28 cellular contexts compared by ENCODE assay signal in the genomic region with DNA sequence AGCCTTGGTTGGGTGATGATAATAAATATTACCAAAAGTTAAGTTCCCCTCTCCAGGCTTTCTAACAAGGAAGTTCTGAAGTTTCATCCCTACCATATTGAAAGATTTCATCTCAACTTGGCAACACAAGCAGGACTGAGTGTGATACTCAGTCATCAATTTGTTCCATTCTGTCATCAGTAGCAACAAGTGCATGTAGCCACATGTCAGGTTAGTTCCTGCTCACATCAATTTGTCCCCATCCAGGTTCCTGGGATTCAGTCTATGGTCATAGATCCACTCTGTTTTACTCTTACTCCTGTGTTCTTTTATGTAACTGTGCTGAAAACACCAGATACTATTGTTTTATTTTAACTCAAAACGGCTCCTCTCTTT. TPM values are rescaled to one million over a fixed set of nuclear protein-coding genes. Genes with fewer than 3 reads are reported as not detected.
"Had no signal": no experiment of that assay in that cellular context is flagged by ENCODE, and none has a peak within 500 bp of the region (broad histone marks: within the 10 kb centered on the region; RNA-seq: fewer than 3 reads in every experiment).

No MANE protein-coding gene starts in this region.

- H3K36me3 ChIP-seq: gastroesophageal sphincter had no signal

- H3K4me1 Mint-ChIP-seq: activated naive CD4-positive, alpha-beta T cell treated with anti-CD3 and anti-CD28 coated beads, Interleukin-2, amount 10 ng/mL, durations not matched to agents 7 days and 5 days; central memory CD8-positive, alpha-beta T cell; memory B cell; stimulated activated naive B cell treated with anti-CD40 and anti-IgM and Interleukin-4, amounts not matched to agents 10 μg/mL and 1 μg/mL and 100 μg/mL, for 72 hours had no signal

- H3K79me2 ChIP-seq: parathyroid adenoma had no signal

- H2AFZ ChIP-seq: parathyroid adenoma had no signal

- H3K4me3 Mint-ChIP-seq: activated CD4-positive, alpha-beta memory T cell treated with anti-CD3 and anti-CD28 coated beads for 36 hours; activated naive CD4-positive, alpha-beta T cell treated with anti-CD3 and anti-CD28 coated beads, Interleukin-2, amount 10 ng/mL, durations not matched to agents 7 days and 5 days; central memory CD8-positive, alpha-beta T cell; memory B cell; nephron progenitor cell; stimulated activated naive B cell treated with anti-CD40 and anti-IgM and Interleukin-4, amounts not matched to agents 10 μg/mL and 1 μg/mL and 100 μg/mL, for 72 hours had no signal

- H3K9ac ChIP-seq: parathyroid adenoma had no signal

- H3K4me3 ChIP-seq: body of pancreas, esophagus muscularis mucosa, gastroesophageal sphincter, testis had no signal

- H3K4me1 ChIP-seq: parathyroid adenoma, testis had no signal

- H3K27ac ChIP-seq: body of pancreas, esophagus muscularis mucosa, gastroesophageal sphincter, parathyroid adenoma, testis had no signal

- H3K36me3 Mint-ChIP-seq: activated CD4-positive, alpha-beta memory T cell treated with anti-CD3 and anti-CD28 coated beads for 36 hours; activated naive CD4-positive, alpha-beta T cell treated with anti-CD3 and anti-CD28 coated beads, Interleukin-2, amount 10 ng/mL, durations not matched to agents 7 days and 5 days; memory B cell; stimulated activated naive B cell treated with anti-CD40 and anti-IgM and Interleukin-4, amounts not matched to agents 10 μg/mL and 1 μg/mL and 100 μg/mL, for 72 hours had no signal

- FAIRE-seq: colon, endothelial cell of umbilical vein, islet of Langerhans, small intestine had no signal

- H3K9me3 Mint-ChIP-seq: activated CD4-positive, alpha-beta memory T cell treated with anti-CD3 and anti-CD28 coated beads for 36 hours; activated naive CD4-positive, alpha-beta T cell treated with anti-CD3 and anti-CD28 coated beads, Interleukin-2, amount 10 ng/mL, durations not matched to agents 7 days and 5 days; central memory CD8-positive, alpha-beta T cell; memory B cell; nephron progenitor cell; stimulated activated naive B cell treated with anti-CD40 and anti-IgM and Interleukin-4, amounts not matched to agents 10 μg/mL and 1 μg/mL and 100 μg/mL, for 72 hours had no signal

- H3K27ac Mint-ChIP-seq: activated CD4-positive, alpha-beta memory T cell treated with anti-CD3 and anti-CD28 coated beads for 36 hours; activated naive CD4-positive, alpha-beta T cell treated with anti-CD3 and anti-CD28 coated beads, Interleukin-2, amount 10 ng/mL, durations not matched to agents 7 days and 5 days; memory B cell; nephron progenitor cell; stimulated activated naive B cell treated with anti-CD40 and anti-IgM and Interleukin-4, amounts not matched to agents 10 μg/mL and 1 μg/mL and 100 μg/mL, for 72 hours had no signal

- H3K9me3 ChIP-seq: body of pancreas, esophagus muscularis mucosa, gastroesophageal sphincter, testis had no signal

- DNase-seq: activated CD4-positive, alpha-beta memory T cell treated with anti-CD3 and anti-CD28 coated beads for 36 hours; activated CD4-positive, alpha-beta T cell treated with anti-CD3 and anti-CD28 coated beads for 48 hours; activated effector memory CD4-positive, alpha-beta T cell treated with anti-CD3 and anti-CD28 coated beads, Interleukin-2, amount 50 U/mL, for 16 hours; activated naive CD4-positive, alpha-beta T cell treated with anti-CD3 and anti-CD28 coated beads, Interleukin-2, amount 10 ng/mL, durations not matched to agents 7 days and 5 days; body of pancreas; effector memory CD4-positive, alpha-beta T cell; head of caudate nucleus; hypothalamus; nephron progenitor cell; right cardiac atrium; small intestine; stimulated activated CD4-positive, alpha-beta T cell treated with anti-CD3 and anti-CD28 coated beads, Interleukin-2, amount 100 ng/mL, for 48 hours; stimulated activated CD8-positive, alpha-beta memory T cell treated with anti-CD3 and anti-CD28 coated beads, Interleukin-4, amount 100 ng/mL, for 48 hours; stimulated activated naive B cell treated with anti-CD40 and anti-IgM and Interleukin-4, amounts not matched to agents 10 μg/mL and 1 μg/mL and 100 μg/mL, for 72 hours; T1000; testis had no signal

- H3K27me3 ChIP-seq: body of pancreas, esophagus muscularis mucosa, gastroesophageal sphincter, testis had no signal

RNA-seq across cellular contexts. Expression of gene SMPX, which starts 22.2 kb away (rescaled TPM):
- total RNA-seq: activated CD4-positive, alpha-beta memory T cell treated with anti-CD3 and anti-CD28 coated beads for 36 hours; body of pancreas; dermis microvascular lymphatic vessel endothelial cell; endothelial cell of umbilical vein; mononuclear cell; pulmonary artery endothelial cell; T-helper 1 cell treated with Interleukin-12 subunit alpha and Interleukin-12 subunit beta and Interleukin-4 antibody, amounts not matched to agents 30 ng/mL and 1 ng/mL, for 36 hours; testis had no signal
- polyA plus RNA-seq: endothelial cell of umbilical vein had no signal
